Comparison of ENCODE assay signal across 11 cellular contexts in the genomic region with DNA sequence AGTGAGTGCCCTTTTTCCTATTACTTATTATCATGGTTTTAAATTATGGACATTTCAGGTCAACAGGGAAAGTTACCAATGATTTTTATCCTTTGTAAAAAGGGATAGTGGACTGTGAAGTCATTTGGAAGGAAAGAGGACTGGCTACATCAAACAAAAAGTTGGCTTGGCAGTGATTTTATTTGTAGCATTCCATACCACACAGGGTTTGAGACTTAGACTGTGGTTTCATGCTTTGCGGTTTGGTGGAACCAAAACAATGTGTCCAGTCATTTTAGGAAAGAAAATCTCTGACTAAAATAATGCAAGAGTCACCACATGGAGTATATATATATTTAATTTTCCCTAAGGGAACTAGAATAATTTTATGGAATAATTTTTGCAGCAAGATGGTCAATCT.
DNase-seq lines count a peak whose midpoint lies in the region; ATAC-seq and FAIRE-seq lines count a peak whose summit lies in the region.
"Had no signal": no experiment of that assay in that cellular context is flagged by ENCODE, and none has a peak within 500 bp of the region (broad histone marks: within the 10 kb centered on the region; RNA-seq: fewer than 3 reads in every experiment).

No MANE protein-coding gene starts in this region.

- DNase-seq in H4 (ENCODE audit: low spot score) = peak; percentile 94
- peak; percentile 58 for DNase-seq in T1000 (lab: John Stamatoyannopoulos, UW)
- peak; percentile 98 for DNase-seq in fibroblast of peridontal ligament (ENCODE audit: extremely low read depth)
- peak; percentile 39 for DNase-seq in urothelium cell line (ENCODE audit: low spot score)
- DNase-seq in activated CD4-positive, alpha-beta T cell treated with anti-CD3 and anti-CD28 coated beads for 1 hour = no peak
- no peak for DNase-seq in NCI-H2029 (lab: John Stamatoyannopoulos, UW)
- DNase-seq: activated CD8-positive, alpha-beta T cell treated with anti-CD3 and anti-CD28 coated beads for 36 hours; DMS 273 treated with DMSO at 0.1 percent for 48 hours had no signal

- FAIRE-seq in urothelium cell line (lab: Jason Lieb, UNC) = no peak
- FAIRE-seq: GM12892 had no signal

- no peak for ATAC-seq in HG02938 (IDR thresholded peaks at IDR 0.05; ENCODE audit: unreplicated experiment)
- ATAC-seq: activated CD8-positive, alpha-beta T cell treated with anti-CD3 and anti-CD28 coated beads for 36 hours; activated naive CD4-positive, alpha-beta T cell treated with anti-CD3 and anti-CD28 coated beads, Interleukin-2, amount 50 U/mL, for 72 hours had no signal

Comparison
In these comparisons a context has a peak if more than half of its experiments do, and no peak if none do; other contexts are left out.
1. DNase-seq: peak in H4 (single experiment), T1000 (single experiment), fibroblast of peridontal ligament (single experiment) and urothelium cell line (single experiment); none in activated CD4-positive, alpha-beta T cell treated with anti-CD3 and anti-CD28 coated beads for 1 hour (single experiment) and NCI-H2029 (single experiment).